Comparison of ENCODE assay signal across 1 cellular context in the genomic region with DNA sequence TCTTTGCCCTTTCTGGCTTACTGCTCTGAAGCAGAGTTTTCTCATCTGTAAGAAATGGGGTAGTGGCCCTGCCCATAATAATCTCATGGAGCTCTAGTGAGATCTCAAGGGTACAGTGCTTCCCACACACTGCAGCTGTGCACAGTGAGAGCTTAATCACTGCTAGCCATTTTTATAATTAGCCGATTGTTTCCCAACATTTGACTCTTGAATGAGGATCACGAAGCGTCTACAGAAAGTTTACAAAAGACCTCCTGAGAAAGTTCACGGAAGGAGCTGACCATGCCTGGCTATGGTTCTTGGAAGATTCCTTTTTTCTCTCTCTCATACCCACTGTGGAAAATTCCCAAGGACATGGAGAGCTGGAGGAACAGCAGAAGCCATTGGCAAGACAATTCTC.
TF ChIP-seq lines count a peak whose summit lies in the region.

No MANE protein-coding gene starts in this region.

TF ChIP-seq in HepG2, 621 proteins besides CTCF, POLR2A, EP300 and RAD21 (continued from another document):
- TF ChIP-seq ZNF383 (CRISPR knock-in tag; IDR thresholded peaks at IDR 0.05; ENCODE audit: borderline replicate concordance) (no peak), LCORL (IDR thresholded peaks at IDR 0.05) (no peak), LCORL (CRISPR knock-in tag; IDR thresholded peaks at IDR 0.05) (no peak), XRCC5 (optimal IDR thresholded peaks at IDR 0.05; ENCODE audit: low read length) (no peak), SMARCE1 (IDR thresholded peaks at IDR 0.05; ENCODE audit: borderline replicate concordance) (no peak), ZNF205 (CRISPR knock-in tag; IDR thresholded peaks at IDR 0.05) (no peak), PHF5A (CRISPR knock-in tag; IDR thresholded peaks at IDR 0.05; ENCODE audit: low read depth, unreplicated experiment) (no peak), ZNF143 (CRISPR knock-in tag; IDR thresholded peaks at IDR 0.05) (no peak), MIER2 (CRISPR knock-in tag; IDR thresholded peaks at IDR 0.05) (no peak)
TF ChIP-seq in HepG2: peak in this region for 0.
